16 cellular contexts compared by ENCODE assay signal in genomic region chr2:178506524-178506923, GRCh38.
"Had no signal": no experiment of that assay in that cellular context is flagged by ENCODE, and none has a peak within 500 bp of the region (broad histone marks: within the 10 kb centered on the region; RNA-seq: fewer than 3 reads in every experiment).

No MANE protein-coding gene starts in this region.

- H3K27me3 Mint-ChIP-seq: activated naive CD4-positive, alpha-beta T cell treated with anti-CD3 and anti-CD28 coated beads, Interleukin-2, amount 50 U/mL, for 24 hours; dendritic cell treated with granulocyte-macrophage colony-stimulating factor and Interleukin-4, amounts not matched to agents 40 ng/mL and 50 ng/mL, for 4 days; naive thymus-derived CD4-positive, alpha-beta T cell; stimulated activated naive B cell treated with anti-CD40 and anti-IgM and Interleukin-4, amounts not matched to agents 10 μg/mL and 1 μg/mL and 100 μg/mL, for 72 hours had no signal

- H3K4me1 ChIP-seq: esophagus squamous epithelium, parathyroid adenoma had no signal

- H3K4me3 ChIP-seq: adrenal gland, esophagus squamous epithelium, heart right ventricle had no signal

- H3K9ac ChIP-seq: parathyroid adenoma had no signal

- H3K9me3 ChIP-seq: adrenal gland, esophagus squamous epithelium, heart right ventricle had no signal

- H3K27me3 ChIP-seq: adrenal gland, esophagus squamous epithelium, heart right ventricle had no signal

- DNase-seq: activated CD4-positive, alpha-beta T cell treated with anti-CD3 and anti-CD28 coated beads, Interleukin-2, amount 50 U/mL, for 4 hours; activated gamma-delta T cell; adrenal gland; effector CD8-positive, alpha-beta T cell; esophagus squamous epithelium; heart right ventricle; left cardiac atrium; mammary epithelial cell; naive thymus-derived CD4-positive, alpha-beta T cell; stimulated activated naive B cell treated with anti-CD40 and anti-IgM and Interleukin-4, amounts not matched to agents 10 μg/mL and 1 μg/mL and 100 μg/mL, for 72 hours; SW 1271; T-helper 2 cell; WERI-Rb-1 had no signal

- H3K4me3 Mint-ChIP-seq: activated naive CD4-positive, alpha-beta T cell treated with anti-CD3 and anti-CD28 coated beads, Interleukin-2, amount 50 U/mL, for 24 hours; dendritic cell treated with granulocyte-macrophage colony-stimulating factor and Interleukin-4, amounts not matched to agents 40 ng/mL and 50 ng/mL, for 4 days; naive thymus-derived CD4-positive, alpha-beta T cell; stimulated activated naive B cell treated with anti-CD40 and anti-IgM and Interleukin-4, amounts not matched to agents 10 μg/mL and 1 μg/mL and 100 μg/mL, for 72 hours had no signal

- H3K9me3 Mint-ChIP-seq: activated naive CD4-positive, alpha-beta T cell treated with anti-CD3 and anti-CD28 coated beads, Interleukin-2, amount 50 U/mL, for 24 hours; dendritic cell treated with granulocyte-macrophage colony-stimulating factor and Interleukin-4, amounts not matched to agents 40 ng/mL and 50 ng/mL, for 4 days; naive thymus-derived CD4-positive, alpha-beta T cell; stimulated activated naive B cell treated with anti-CD40 and anti-IgM and Interleukin-4, amounts not matched to agents 10 μg/mL and 1 μg/mL and 100 μg/mL, for 72 hours had no signal

- H3K27ac ChIP-seq: adrenal gland, esophagus squamous epithelium, heart right ventricle, parathyroid adenoma, WERI-Rb-1 had no signal

- H3K27ac Mint-ChIP-seq: activated naive CD4-positive, alpha-beta T cell treated with anti-CD3 and anti-CD28 coated beads, Interleukin-2, amount 50 U/mL, for 24 hours; dendritic cell treated with granulocyte-macrophage colony-stimulating factor and Interleukin-4, amounts not matched to agents 40 ng/mL and 50 ng/mL, for 4 days; stimulated activated naive B cell treated with anti-CD40 and anti-IgM and Interleukin-4, amounts not matched to agents 10 μg/mL and 1 μg/mL and 100 μg/mL, for 72 hours had no signal
